ENCODE assay signal across 8 cellular contexts in genomic region chr22:45096256-45096907, GRCh38.
A peak's percentile ranks its signal among the peaks of the same experiment; 100 is the strongest.
DNase-seq lines count a peak whose midpoint lies in the region; ATAC-seq, FAIRE-seq and TF ChIP-seq lines count a peak whose summit lies in the region.

No MANE protein-coding gene starts in this region.

- DNase-seq in AG09309 (ENCODE audit: low read depth) = no peak
- peak; percentile 60 for DNase-seq in GM19238 (ENCODE audit: insufficient read length, low spot score)
- DNase-seq in NCI-H460 (ENCODE audit: extremely low read depth, low read depth) = peak; percentile 54
- DNase-seq in activated CD4-positive, alpha-beta T cell treated with anti-CD3 and anti-CD28 coated beads, Interleukin-2, amount 50 U/mL, for 4 hours = peak; percentile 19 to 37
- DNase-seq in endothelial cell of umbilical vein (ENCODE audit: low read depth, low spot score) = peak; percentile 57
- peak; percentile 62 for DNase-seq in middle frontal gyrus (ENCODE audit: extremely low spot score, low spot score)
- peak; percentile 88 for DNase-seq in superior temporal gyrus (ENCODE audit: extremely low spot score)

- TF ChIP-seq POLR2A in endothelial cell of umbilical vein (IDR thresholded peaks at IDR 0.05; ENCODE audit: low read depth, low read length) = no peak

- no peaks in the 10 kb centered on the region for H3K27me3 ChIP-seq in endothelial cell of umbilical vein (ENCODE audit: control insufficient read depth in 2 of 2, insufficient read depth in 2 of 2, low read length in 2 of 2)

- dilution Hi-C loops in endothelial cell of umbilical vein (cut with MboI; ENCODE audit: extremely low pct_ligation_motif_present, low sequenced_read_pairs) = no loop called here

- H3K9me3 ChIP-seq in endothelial cell of umbilical vein (replicated peaks; ENCODE audit: control insufficient read depth, insufficient read depth, low read length) = no peaks in the 10 kb centered on the region

- no peak overlapping the region for H3K4me3 ChIP-seq in AG09309 (ENCODE audit: control insufficient read depth, low read depth, low read length)
- H3K4me3 ChIP-seq in endothelial cell of umbilical vein (replicated peaks in 1 of 3; ENCODE audit: insufficient read depth in 1 of 3, low read depth in 1 of 3, low read length in 3 of 3) = no peak overlapping the region

- no peaks in the 10 kb centered on the region for H3K4me1 ChIP-seq in endothelial cell of umbilical vein (ENCODE audit: control insufficient read depth, extremely low read depth, insufficient read depth, low read length)

- CTCF ChIA-PET in endothelial cell of umbilical vein (lab: Charles Lee) = interaction anchor here (0.6 to 4.6 kb wide), 9 partner anchors 13 to 276 kb away, joined by 3 to 36 read pairs (median 6); no protein-coding TSS in a partner anchor

- POLR2A ChIA-PET in endothelial cell of umbilical vein (lab: Charles Lee) = no interaction called here

- H3K4me2 ChIP-seq in endothelial cell of umbilical vein (ENCODE audit: insufficient read depth, low read length) = no peak overlapping the region

- no peak for ATAC-seq in HG03432 (IDR thresholded peaks at IDR 0.05; ENCODE audit: unreplicated experiment)

- intact Hi-C loops in endothelial cell of umbilical vein (cut with micrococcal nuclease) = loop anchor here (1.0 kb wide), 2 partner anchors 121 to 276 kb away; no protein-coding TSS in a partner anchor

- no peaks in the 10 kb centered on the region for H3K79me2 ChIP-seq in endothelial cell of umbilical vein (ENCODE audit: control insufficient read depth, insufficient read depth, low read length)

- peak; percentile 91 for FAIRE-seq in endothelial cell of umbilical vein (lab: Jason Lieb, UNC)

- no peaks in the 10 kb centered on the region for H4K20me1 ChIP-seq in endothelial cell of umbilical vein (replicated peaks; ENCODE audit: control insufficient read depth, extremely low read depth, insufficient read depth, low read length)

- H3K9ac ChIP-seq in endothelial cell of umbilical vein (replicated peaks; ENCODE audit: extremely low read depth, insufficient read depth, low read length) = no peak overlapping the region

- no TSS peak for BruUV-seq in endothelial cell of umbilical vein (replicated peaks; lab: Mats Ljungman, UMichigan)

- no peaks in the 10 kb centered on the region for H3K36me3 ChIP-seq in endothelial cell of umbilical vein (ENCODE audit: control insufficient read depth in 2 of 2, extremely low read depth in 1 of 2, insufficient read depth in 2 of 2, low read length in 2 of 2)

- H3K27ac ChIP-seq in endothelial cell of umbilical vein (ENCODE audit: insufficient read depth, low read depth, low read length) = no peak overlapping the region

- peak; percentile 96 for TF ChIP-seq CTCF in AG09309 (IDR thresholded peaks at IDR 0.05; ENCODE audit: control insufficient read depth, insufficient read depth, low read depth, low read length, missing control alignments)
- peak; percentile 66 to 86 for TF ChIP-seq CTCF in endothelial cell of umbilical vein (IDR thresholded peaks at IDR 0.05; ENCODE audit: extremely low read depth in 1 of 2, insufficient read depth in 1 of 2, low read depth in 1 of 2, low read length in 2 of 2)

- H2AFZ ChIP-seq in endothelial cell of umbilical vein (ENCODE audit: low read depth, low read length) = no peak overlapping the region

- no peaks in the 10 kb centered on the region for H3K9me1 ChIP-seq in endothelial cell of umbilical vein (replicated peaks; ENCODE audit: control insufficient read depth, extremely low read depth, insufficient read depth, low read length)

TF ChIP-seq in endothelial cell of umbilical vein, 7 proteins besides CTCF, POLR2A, EP300 and RAD21:
- TF ChIP-seq EZH2 (IDR thresholded peaks at IDR 0.05; ENCODE audit: borderline replicate concordance, low read depth, low read length, severe bottlenecking) (no peak), GATA2 (IDR thresholded peaks at IDR 0.05; ENCODE audit: insufficient read depth, insufficient read length, low read depth, low read length) (no peak), MYC (IDR thresholded peaks at IDR 0.05; ENCODE audit: low read depth, low read length) (no peak), FOS (IDR thresholded peaks at IDR 0.05; ENCODE audit: borderline replicate concordance, insufficient read depth, low read length) (no peak), POLR2AphosphoS5 (IDR thresholded peaks at IDR 0.05; ENCODE audit: insufficient read depth, low read depth, low read length) (no peak), JUN (IDR thresholded peaks at IDR 0.05; ENCODE audit: borderline replicate concordance, insufficient read depth, insufficient read length, low read depth) (no peak), MAX (IDR thresholded peaks at IDR 0.05; ENCODE audit: insufficient read depth, insufficient read length) (no peak)
